1 cellular context compared by ENCODE assay signal in the genomic region with DNA sequence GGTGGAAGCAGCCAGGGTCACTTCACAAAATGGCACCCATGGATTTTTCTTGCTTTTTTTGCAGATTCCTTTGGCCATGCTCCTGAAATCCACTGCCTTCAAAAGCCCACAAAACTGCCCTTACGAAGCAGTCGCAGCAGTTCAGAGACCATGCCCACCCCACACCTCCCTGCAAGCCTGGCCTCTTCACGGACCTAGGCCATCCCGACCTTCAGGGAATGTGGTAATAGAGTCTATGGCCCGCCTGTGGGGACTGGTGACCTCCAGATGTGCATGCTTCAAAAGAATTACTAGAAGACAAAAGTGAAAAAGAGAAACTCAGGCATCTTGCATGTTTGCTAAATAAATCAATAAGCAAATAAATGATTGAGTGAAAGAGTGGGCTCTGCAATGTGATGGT.
TF ChIP-seq lines count a peak whose summit lies in the region.

No MANE protein-coding gene starts in this region.

TF ChIP-seq in HepG2, 621 proteins besides CTCF, POLR2A, EP300 and RAD21 (continued from another document):
- TF ChIP-seq PAXIP1 (CRISPR knock-in tag; conservative IDR thresholded peaks at IDR 0.05) (no peak), NFYB (CRISPR knock-in tag; IDR thresholded peaks at IDR 0.05) (no peak), WIZ (CRISPR knock-in tag; IDR thresholded peaks at IDR 0.05) (no peak), FOXP1 (IDR thresholded peaks at IDR 0.05) (no peak), FOXP1 (CRISPR knock-in tag; IDR thresholded peaks at IDR 0.05) (no peak)
- TF ChIP-seq, protein P1, sequence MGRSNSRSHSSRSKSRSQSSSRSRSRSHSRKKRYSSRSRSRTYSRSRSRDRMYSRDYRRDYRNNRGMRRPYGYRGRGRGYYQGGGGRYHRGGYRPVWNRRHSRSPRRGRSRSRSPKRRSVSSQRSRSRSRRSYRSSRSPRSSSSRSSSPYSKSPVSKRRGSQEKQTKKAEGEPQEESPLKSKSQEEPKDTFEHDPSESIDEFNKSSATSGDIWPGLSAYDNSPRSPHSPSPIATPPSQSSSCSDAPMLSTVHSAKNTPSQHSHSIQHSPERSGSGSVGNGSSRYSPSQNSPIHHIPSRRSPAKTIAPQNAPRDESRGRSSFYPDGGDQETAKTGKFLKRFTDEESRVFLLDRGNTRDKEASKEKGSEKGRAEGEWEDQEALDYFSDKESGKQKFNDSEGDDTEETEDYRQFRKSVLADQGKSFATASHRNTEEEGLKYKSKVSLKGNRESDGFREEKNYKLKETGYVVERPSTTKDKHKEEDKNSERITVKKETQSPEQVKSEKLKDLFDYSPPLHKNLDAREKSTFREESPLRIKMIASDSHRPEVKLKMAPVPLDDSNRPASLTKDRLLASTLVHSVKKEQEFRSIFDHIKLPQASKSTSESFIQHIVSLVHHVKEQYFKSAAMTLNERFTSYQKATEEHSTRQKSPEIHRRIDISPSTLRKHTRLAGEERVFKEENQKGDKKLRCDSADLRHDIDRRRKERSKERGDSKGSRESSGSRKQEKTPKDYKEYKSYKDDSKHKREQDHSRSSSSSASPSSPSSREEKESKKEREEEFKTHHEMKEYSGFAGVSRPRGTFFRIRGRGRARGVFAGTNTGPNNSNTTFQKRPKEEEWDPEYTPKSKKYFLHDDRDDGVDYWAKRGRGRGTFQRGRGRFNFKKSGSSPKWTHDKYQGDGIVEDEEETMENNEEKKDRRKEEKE (IDR thresholded peaks at IDR 0.05): no peak
